24 cellular contexts compared by ENCODE assay signal in genomic region chr1:81780705-81781454, GRCh38. TPM values are rescaled to one million over a fixed set of nuclear protein-coding genes. Genes with fewer than 3 reads are reported as not detected.
"Had no signal": no experiment of that assay in that cellular context is flagged by ENCODE, and none has a peak within 500 bp of the region (broad histone marks: within the 10 kb centered on the region; RNA-seq: fewer than 3 reads in every experiment).

No MANE protein-coding gene starts in this region.

- H3K36me3 Mint-ChIP-seq: activated naive CD8-positive, alpha-beta T cell; brain; T-cell had no signal

- H3K27ac Mint-ChIP-seq: activated CD4-positive, alpha-beta memory T cell treated with anti-CD3 and anti-CD28 coated beads, Interleukin-2, amount 10 ng/mL, durations not matched to agents 7 days and 5 days; activated CD4-positive, alpha-beta T cell treated with anti-CD3 and anti-CD28 coated beads for 36 hours; activated naive CD4-positive, alpha-beta T cell treated with anti-CD3 and anti-CD28 coated beads for 36 hours; activated naive CD8-positive, alpha-beta T cell; activated T-helper 17 cell treated with anti-CD3 and anti-CD28 coated beads, Interleukin-2, amount 50 U/mL, for 72 hours; brain; T-cell had no signal

- DNase-seq: activated CD4-positive, alpha-beta memory T cell treated with anti-CD3 and anti-CD28 coated beads, Interleukin-2, amount 10 ng/mL, durations not matched to agents 7 days and 5 days; activated CD4-positive, alpha-beta T cell treated with anti-CD3 and anti-CD28 coated beads for 36 hours; activated CD4-positive, alpha-beta T cell treated with anti-CD3 and anti-CD28 coated beads, Interleukin-2, amount 50 U/mL, for 1 hour; activated gamma-delta T cell; activated naive CD4-positive, alpha-beta T cell treated with anti-CD3 and anti-CD28 coated beads for 36 hours; activated T-cell treated with anti-CD3 and anti-CD28 coated beads for 4 hours; activated T-cell treated with anti-CD3 and anti-CD28 coated beads, Interleukin-2, amount 50 U/mL, for 48 hours; amygdala; NCI-H1105 treated with DMSO at 0.1 percent for 48 hours; NCI-H1436 treated with DMSO at 0.1 percent for 48 hours; NCI-H187 treated with DMSO at 0.1 percent for 48 hours; NCI-H2081 treated with DMSO at 0.1 percent for 48 hours; NCI-H446; NCI-H526; NCI-H82; PC-3; SIG-M5; T-cell; T-helper 2 cell; T1000 had no signal

- H3K4me1 Mint-ChIP-seq: activated CD4-positive, alpha-beta memory T cell treated with anti-CD3 and anti-CD28 coated beads, Interleukin-2, amount 10 ng/mL, durations not matched to agents 7 days and 5 days; activated CD4-positive, alpha-beta T cell treated with anti-CD3 and anti-CD28 coated beads for 36 hours; activated T-helper 17 cell treated with anti-CD3 and anti-CD28 coated beads, Interleukin-2, amount 50 U/mL, for 72 hours; brain; T-cell had no signal

- H3K9me3 Mint-ChIP-seq: activated CD4-positive, alpha-beta memory T cell treated with anti-CD3 and anti-CD28 coated beads, Interleukin-2, amount 10 ng/mL, durations not matched to agents 7 days and 5 days; activated T-helper 17 cell treated with anti-CD3 and anti-CD28 coated beads, Interleukin-2, amount 50 U/mL, for 72 hours had no signal

- H3K4me3 Mint-ChIP-seq: activated CD4-positive, alpha-beta memory T cell treated with anti-CD3 and anti-CD28 coated beads, Interleukin-2, amount 10 ng/mL, durations not matched to agents 7 days and 5 days; activated CD4-positive, alpha-beta T cell treated with anti-CD3 and anti-CD28 coated beads for 36 hours; activated naive CD4-positive, alpha-beta T cell treated with anti-CD3 and anti-CD28 coated beads for 36 hours; activated naive CD8-positive, alpha-beta T cell; activated T-helper 17 cell treated with anti-CD3 and anti-CD28 coated beads, Interleukin-2, amount 50 U/mL, for 72 hours; brain; T-cell had no signal

- H3K27me3 Mint-ChIP-seq: activated CD4-positive, alpha-beta memory T cell treated with anti-CD3 and anti-CD28 coated beads, Interleukin-2, amount 10 ng/mL, durations not matched to agents 7 days and 5 days; activated CD4-positive, alpha-beta T cell treated with anti-CD3 and anti-CD28 coated beads for 36 hours; activated naive CD8-positive, alpha-beta T cell; activated T-helper 17 cell treated with anti-CD3 and anti-CD28 coated beads, Interleukin-2, amount 50 U/mL, for 72 hours; brain; T-cell had no signal

RNA-seq across cellular contexts. Expression of gene ADGRL2, which starts 19.9 kb away (rescaled TPM):
- total RNA-seq: activated CD4-positive, alpha-beta memory T cell treated with anti-CD3 and anti-CD28 coated beads, Interleukin-2, amount 10 ng/mL, durations not matched to agents 7 days and 5 days; activated CD4-positive, alpha-beta T cell treated with anti-CD3 and anti-CD28 coated beads for 36 hours; activated CD8-positive, alpha-beta memory T cell treated with anti-CD3 and anti-CD28 coated beads for 36 hours; activated naive CD4-positive, alpha-beta T cell treated with anti-CD3 and anti-CD28 coated beads for 36 hours; activated T-helper 17 cell treated with anti-CD3 and anti-CD28 coated beads, Interleukin-2, amount 50 U/mL, for 72 hours had no signal
